13 cellular contexts compared by ENCODE assay signal in the genomic region with DNA sequence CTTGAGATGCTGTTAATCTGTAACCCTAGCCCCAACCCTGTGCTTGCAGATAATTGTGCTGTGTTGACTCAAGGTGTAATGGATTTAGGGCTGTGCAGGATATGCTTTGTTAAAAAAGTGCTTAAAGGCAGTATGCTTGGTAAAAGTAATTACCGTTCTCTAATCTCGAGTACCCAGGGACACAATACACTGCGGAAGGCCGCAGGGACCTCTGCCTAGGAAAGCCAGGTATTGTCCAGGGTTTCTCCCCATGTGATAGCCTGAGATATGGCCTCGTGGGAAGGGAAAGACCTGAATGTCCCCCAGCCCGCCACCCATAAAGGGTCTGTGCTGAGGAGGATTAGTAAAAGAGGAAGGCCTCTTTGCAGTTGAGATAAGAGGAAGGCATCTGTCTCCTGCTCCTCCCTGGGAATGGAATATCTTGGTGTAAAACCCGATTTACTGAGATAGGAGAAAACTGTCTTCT. TPM values are rescaled to one million over a fixed set of nuclear protein-coding genes. Genes with fewer than 3 reads are reported as not detected.
DNase-seq lines count a peak whose midpoint lies in the region; TF ChIP-seq lines count a peak whose summit lies in the region.
"Not testable (repeated sequence)": the region's sequence is repeated elsewhere in the genome, so short reads cannot be mapped to it uniquely, and the experiment has no call there.
"Had no signal": no experiment of that assay in that cellular context is flagged by ENCODE, and none has a peak within 500 bp of the region (broad histone marks: within the 10 kb centered on the region; RNA-seq: fewer than 3 reads in every experiment).

No MANE protein-coding gene starts in this region.

- H3K27ac ChIP-seq in mesenchymal stem cell (ENCODE audit: low read length, poor library complexity, severe bottlenecking), result peak overlapping the region; percentile 30
- not testable (repeated sequence) for H3K27ac ChIP-seq in neuronal stem cell (replicated peaks; ENCODE audit: low read length)

- H4K8ac ChIP-seq in mesenchymal stem cell (ENCODE audit: low read length); neuronal stem cell (ENCODE audit: low read depth, low read length): not testable (repeated sequence)

- not testable (repeated sequence) for H3K4ac ChIP-seq in mesenchymal stem cell (ENCODE audit: low read depth in 1 of 2, low read length in 2 of 2); neuronal stem cell (ENCODE audit: low read length)

- H4K91ac ChIP-seq in mesenchymal stem cell (ENCODE audit: low read length); neuronal stem cell (ENCODE audit: low read depth, low read length, poor library complexity): not testable (repeated sequence)

- H2BK5ac ChIP-seq in mesenchymal stem cell (ENCODE audit: low read depth, low read length, poor library complexity, severe bottlenecking); neuronal stem cell (ENCODE audit: low read length): not testable (repeated sequence)

- not testable (repeated sequence) for H3K18ac ChIP-seq in mesenchymal stem cell (ENCODE audit: low read depth in 1 of 2, low read length in 2 of 2); neuronal stem cell (ENCODE audit: low read length)

- WGBS in mesenchymal stem cell, result 61% methylated on average over 7 of the region's 7 CpGs
- WGBS in neuronal stem cell (ENCODE audit: extremely low coverage in 2 of 2, insufficient read length in 2 of 2, insufficient replicate concordance in 1 of 2), 2 donors, result no CpG with 5 or more reads among the region's 7 CpGs

- H3K4me2 ChIP-seq in mesenchymal stem cell (ENCODE audit: low read length, poor library complexity, severe bottlenecking); neuronal stem cell (ENCODE audit: insufficient read depth, low read length, poor library complexity, severe bottlenecking): not testable (repeated sequence)

- DNase-seq in ELF-1 (ENCODE audit: low read depth, low spot score) (peak; percentile 28), NCI-H2029 (lab: John Stamatoyannopoulos, UW) (peak; percentile 12), NCI-H69 (lab: John Stamatoyannopoulos, UW) (peak; percentile 77), OCI-M1 (lab: John Stamatoyannopoulos, UW) (peak; percentile 79)
- DNase-seq in endothelial cell (ENCODE audit: low spot score); mesenchymal stem cell; neuronal stem cell (ENCODE audit: low spot score); type B pancreatic cell (ENCODE audit: extremely low spot score, unreplicated experiment): not testable (repeated sequence)

- not testable (repeated sequence) for H3K4me3 Mint-ChIP-seq in endothelial cell (ENCODE audit: unreplicated experiment); type B pancreatic cell

- H3K36me3 ChIP-seq in mesenchymal stem cell (ENCODE audit: control insufficient read depth in 1 of 2, insufficient read depth in 2 of 2, low read depth in 1 of 2, low read length in 2 of 2); neuronal stem cell (replicated peaks in 1 of 2; ENCODE audit: control insufficient read depth in 2 of 2, insufficient read depth in 2 of 2, low read length in 2 of 2): not testable (repeated sequence)

- H3K23ac ChIP-seq in mesenchymal stem cell (ENCODE audit: low read length in 2 of 2); neuronal stem cell (ENCODE audit: low read depth, low read length, poor library complexity): not testable (repeated sequence)

- H3K4me1 ChIP-seq in mesenchymal stem cell (ENCODE audit: control insufficient read depth, insufficient read depth, low read depth, low read length); neuronal stem cell (ENCODE audit: control insufficient read depth in 2 of 2, insufficient read depth in 1 of 2, low read depth in 1 of 2, low read length in 2 of 2): not testable (repeated sequence)

- not testable (repeated sequence) for H2BK15ac ChIP-seq in mesenchymal stem cell (ENCODE audit: low read depth, poor library complexity, severe bottlenecking); neuronal stem cell (ENCODE audit: low read length)

- not testable (repeated sequence) for H2BK12ac ChIP-seq in mesenchymal stem cell (ENCODE audit: low read length in 2 of 2); neuronal stem cell (ENCODE audit: low read length)

- H3K9ac ChIP-seq in mesenchymal stem cell (ENCODE audit: low read length); neuronal stem cell (ENCODE audit: low read depth, low read length, poor library complexity): not testable (repeated sequence)

- H2AK5ac ChIP-seq in mesenchymal stem cell (ENCODE audit: low read length, severe bottlenecking); neuronal stem cell (ENCODE audit: low read depth, low read length): not testable (repeated sequence)

- not testable (repeated sequence) for H3K27me3 ChIP-seq in mesenchymal stem cell (ENCODE audit: control insufficient read depth in 1 of 2, insufficient read depth in 1 of 2, low read length in 2 of 2)
- peaks cover 0 to 13% (median 0%) of the 10 kb centered on the region in 3 experiments for H3K27me3 ChIP-seq in neuronal stem cell (ENCODE audit: control insufficient read depth in 3 of 3, insufficient read depth in 3 of 3, low read depth in 1 of 3, low read length in 3 of 3)

- H3K9me3 Mint-ChIP-seq in endothelial cell (ENCODE audit: unreplicated experiment); type B pancreatic cell: not testable (repeated sequence)

- H2AFZ ChIP-seq in mesenchymal stem cell (ENCODE audit: low read depth, low read length), result not testable (repeated sequence)
- peak overlapping the region; percentile 39 for H2AFZ ChIP-seq in neuronal stem cell (ENCODE audit: low read length)

- H3K27me3 Mint-ChIP-seq in endothelial cell (ENCODE audit: unreplicated experiment), result not testable (repeated sequence)
- H3K27me3 Mint-ChIP-seq in type B pancreatic cell, result peaks cover 12% of the 10 kb centered on the region

- H3K4me3 ChIP-seq in mesenchymal stem cell (ENCODE audit: insufficient read depth in 1 of 2, low read depth in 1 of 2, low read length in 2 of 2); neuronal stem cell (ENCODE audit: low read length in 2 of 2): not testable (repeated sequence)

- not testable (repeated sequence) for TF ChIP-seq CTCF in endothelial cell (IDR thresholded peaks at IDR 0.05; ENCODE audit: unreplicated experiment); type B pancreatic cell (conservative IDR thresholded peaks at IDR 0.05)

- not testable (repeated sequence) for H3K79me1 ChIP-seq in mesenchymal stem cell (replicated peaks; ENCODE audit: low read length, poor library complexity, severe bottlenecking); neuronal stem cell (ENCODE audit: low read depth, low read length)

- H3K9me3 ChIP-seq in mesenchymal stem cell (ENCODE audit: control insufficient read depth, low read length); neuronal stem cell (replicated peaks in 1 of 2; ENCODE audit: control insufficient read depth in 2 of 2, insufficient read depth in 1 of 2, low read depth in 1 of 2, low read length in 2 of 2): not testable (repeated sequence)

- not testable (repeated sequence) for H2BK120ac ChIP-seq in mesenchymal stem cell (ENCODE audit: low read depth, low read length); neuronal stem cell (ENCODE audit: low read depth, low read length)

- peaks cover 11% of the 10 kb centered on the region for H3K4me1 Mint-ChIP-seq in endothelial cell (ENCODE audit: unreplicated experiment)
- H3K4me1 Mint-ChIP-seq in type B pancreatic cell (ENCODE audit: unreplicated experiment), result not testable (repeated sequence)

- not testable (repeated sequence) for H3K14ac ChIP-seq in mesenchymal stem cell (ENCODE audit: low read length in 2 of 2); neuronal stem cell (ENCODE audit: low read length)

- H3K27ac Mint-ChIP-seq in endothelial cell (ENCODE audit: unreplicated experiment) (peak overlapping the region; percentile 34), type B pancreatic cell (peak overlapping the region; percentile 46)

- not testable (repeated sequence) for H3K36me3 Mint-ChIP-seq in endothelial cell (ENCODE audit: low read depth, unreplicated experiment); type B pancreatic cell

RNA-seq across cellular contexts. Expression of a gene that starts 12.5 kb away (rescaled TPM):
- total RNA-seq in endothelial cell (ENCODE audit: unreplicated experiment), result 36.1 TPM
- 43.6 TPM for polyA plus RNA-seq in mesenchymal stem cell (2013, experiment 1 of 2)
- polyA plus RNA-seq in mesenchymal stem cell (2013, experiment 2 of 2), result 43.9 TPM
- polyA plus RNA-seq in neuronal stem cell (2013, experiment 1 of 2), result 26.6 TPM
- polyA plus RNA-seq in neuronal stem cell (2013, experiment 2 of 2), result 26.8 TPM
- total RNA-seq in type B pancreatic cell (ENCODE audit: low replicate concordance), result 35.0 and 37.4 TPM in 2 replicates

RNA-seq across cellular contexts. Expression of a gene that starts 32.4 kb away (rescaled TPM):
- total RNA-seq in endothelial cell (ENCODE audit: unreplicated experiment) (not detected), type B pancreatic cell (ENCODE audit: low replicate concordance) (not detected in 2 replicates)
- not detected for polyA plus RNA-seq in mesenchymal stem cell (2013, experiment 1 of 2)
- polyA plus RNA-seq in mesenchymal stem cell (2013, experiment 2 of 2), result not detected
- not detected for polyA plus RNA-seq in neuronal stem cell (2013, experiment 1 of 2)
- 0.04 TPM for polyA plus RNA-seq in neuronal stem cell (2013, experiment 2 of 2)
- total RNA-seq: A673, H9, HFFc6, MCF 10A, PC-9 had no signal
